ENCODE assay signal across 19 cellular contexts in the genomic region with DNA sequence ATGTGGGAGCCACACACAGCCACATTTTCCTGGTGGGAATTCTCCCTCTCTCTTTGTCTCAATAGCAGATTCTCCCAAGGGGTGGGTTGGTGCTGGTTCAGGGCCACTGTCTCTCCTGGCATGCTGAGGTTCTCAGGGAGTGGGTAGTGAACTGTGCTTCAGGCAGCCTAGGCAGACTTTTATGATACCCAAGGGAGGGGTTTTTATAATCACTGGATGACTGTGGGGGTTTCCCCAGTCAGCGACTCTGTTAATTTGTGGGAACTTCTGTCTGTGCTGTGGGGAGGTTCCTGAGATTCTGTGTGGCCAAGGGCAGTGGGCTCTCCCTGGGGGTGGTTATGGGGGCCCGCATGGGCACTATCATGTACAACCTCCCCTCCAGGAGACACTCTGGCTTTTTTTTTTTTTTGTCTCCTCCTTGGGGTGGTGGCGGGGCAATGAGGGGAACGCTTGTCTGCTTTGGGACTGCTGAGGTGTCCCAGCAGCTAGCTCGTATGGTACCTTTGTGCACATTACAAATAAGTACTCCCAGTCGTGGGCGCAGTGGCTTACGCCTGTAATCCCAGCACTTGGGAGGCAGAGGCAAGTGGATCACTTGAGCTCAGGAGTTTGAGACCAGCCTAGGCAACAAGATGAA. TPM values are rescaled to one million over a fixed set of nuclear protein-coding genes. Genes with fewer than 3 reads are reported as not detected.
DNase-seq lines count a peak whose midpoint lies in the region; ATAC-seq, FAIRE-seq and TF ChIP-seq lines count a peak whose summit lies in the region.
"Had no signal": no experiment of that assay in that cellular context is flagged by ENCODE, and none has a peak within 500 bp of the region (broad histone marks: within the 10 kb centered on the region; RNA-seq: fewer than 3 reads in every experiment).

No MANE protein-coding gene starts in this region.

- H3K9me3 Mint-ChIP-seq in activated naive CD4-positive, alpha-beta T cell treated with anti-CD3 and anti-CD28 coated beads, Interleukin-2, amount 50 U/mL, for 72 hours: no peaks in the 10 kb centered on the region
- H3K9me3 Mint-ChIP-seq: HFFc6; T-helper 1 cell treated with Interleukin-12 subunit alpha and Interleukin-12 subunit beta and Interleukin-4 antibody, amounts not matched to agents 30 μg/mL and 1 μg/mL, for 36 hours had no signal

- no peak overlapping the region for H3K9ac ChIP-seq in GM12878 (ENCODE audit: control insufficient read depth, insufficient read depth, low read length)
- H3K9ac ChIP-seq: parathyroid adenoma had no signal

- SMC1A ChIA-PET in GM12878 (lab: Charles Lee; ENCODE audit: uncharacterized antibody, unreplicated experiment): interaction anchor here (0.9 to 2.7 kb wide), 5 partner anchors 8 to 157 kb away, joined by 3 to 20 read pairs (median 4); no protein-coding TSS in a partner anchor

- H3K36me3 ChIP-seq in GM12878 (ENCODE audit: control insufficient read depth in 2 of 2, insufficient read depth in 2 of 2, low read length in 1 of 2): no peaks in the 10 kb centered on the region
- H3K36me3 ChIP-seq: adrenal gland, colonic mucosa, esophagus muscularis mucosa, Peyer's patch, stomach had no signal

- no peaks in the 10 kb centered on the region for H4K20me1 ChIP-seq in GM12878 (ENCODE audit: control insufficient read depth, insufficient read depth)

- peak overlapping the region; percentile 23; the same call in 1 of the 2 replicates for H3K27ac ChIP-seq in GM12878 (ENCODE audit: control insufficient read depth, insufficient read depth)
- H3K27ac ChIP-seq: adrenal gland, colonic mucosa, esophagus muscularis mucosa, parathyroid adenoma, Peyer's patch, stomach had no signal

- TF ChIP-seq POLR2A in GM12878 (IDR thresholded peaks at IDR 0.05; ENCODE audit: low read depth, low read length): no peak

- H2AFZ ChIP-seq in GM12878 (ENCODE audit: control insufficient read depth, low read depth, low read length): peak overlapping the region; percentile 67
- H2AFZ ChIP-seq: parathyroid adenoma had no signal

- no peak overlapping the region for H3K4me3 ChIP-seq in GM12878
- H3K4me3 ChIP-seq: adrenal gland, colonic mucosa, esophagus muscularis mucosa, lung, Peyer's patch, stomach had no signal

- WGBS in GM12878 (ENCODE audit: insufficient coverage, insufficient replicate concordance, low lambda C conversion rate, missing lambda C conversion rate): 19% methylated on average over 8 of the region's 8 CpGs

- no peaks in the 10 kb centered on the region; a peak in 1 of 4 replicates for H3K27me3 ChIP-seq in GM12878 (replicated peaks in 1 of 2; ENCODE audit: control insufficient read depth in 2 of 2, insufficient read depth in 2 of 2, low read length in 1 of 2)
- H3K27me3 ChIP-seq: adrenal gland, colonic mucosa, esophagus muscularis mucosa, Peyer's patch, stomach had no signal

- H3K4me1 ChIP-seq in GM12878 (ENCODE audit: control insufficient read depth, insufficient read depth, low read length): peaks cover 12% of the 10 kb centered on the region
- H3K4me1 ChIP-seq: adrenal gland, colonic mucosa, esophagus muscularis mucosa had no signal

- TF ChIP-seq EP300 in GM12878 (IDR thresholded peaks at IDR 0.05; ENCODE audit: borderline replicate concordance in 1 of 2, control insufficient read depth in 1 of 2, low read depth in 2 of 2, low read length in 2 of 2): no peak

- in situ Hi-C loops in GM12878 (cut with MboI): no loop called here

- no peaks in the 10 kb centered on the region for H3K36me3 Mint-ChIP-seq in activated naive CD4-positive, alpha-beta T cell treated with anti-CD3 and anti-CD28 coated beads, Interleukin-2, amount 50 U/mL, for 72 hours

- peak; percentile 44 for FAIRE-seq in GM12878 (lab: Jason Lieb, UNC)

- ATAC-seq in activated naive CD4-positive, alpha-beta T cell treated with anti-CD3 and anti-CD28 coated beads, Interleukin-2, amount 50 U/mL, for 72 hours: peak; percentile 92 to 97
- ATAC-seq in HG02610 (IDR thresholded peaks at IDR 0.05; ENCODE audit: unreplicated experiment) (peak; percentile 74), GM12878 (peak; percentile 94), GM18867 (IDR thresholded peaks at IDR 0.05; ENCODE audit: unreplicated experiment) (no peak)

- DNase-seq in activated naive CD4-positive, alpha-beta T cell treated with anti-CD3 and anti-CD28 coated beads, Interleukin-2, amount 50 U/mL, for 72 hours (ENCODE audit: low spot score in 2 of 2): peak in 1 of 2 donors; percentile 22
- no peak for DNase-seq in activated naive CD4-positive, alpha-beta T cell treated with Interleukin-2 at 50 U/mL for 16 hours
- DNase-seq in GM12878 (ENCODE audit: low read depth, low spot score) (peak; percentile 47), NCI-H226 (no peak), NCI-H146 (lab: John Stamatoyannopoulos, UW) (no peak)
- peak; percentile 33 for DNase-seq in stimulated activated CD8-positive, alpha-beta memory T cell treated with anti-CD3 and anti-CD28 coated beads, Interleukin-4, amount 100 ng/mL, for 48 hours
- DNase-seq: adrenal gland, colonic mucosa, HFFc6, NCI-H1092, NCI-H446 treated with DMSO at 0.1 percent for 48 hours, Peyer's patch, stomach had no signal

- peak overlapping the region; percentile 11; the same call in 1 of the 2 replicates for H3K4me2 ChIP-seq in GM12878 (ENCODE audit: control insufficient read depth, insufficient read depth)

- CTCF ChIA-PET in GM12878 (lab: Yijun Ruan, JAX): interaction anchor here (0.8 to 1.1 kb wide), 4 partner anchors 17 to 57 kb away, joined by 3 to 4 read pairs (median 3); no protein-coding TSS in a partner anchor

- POLR2A ChIA-PET in GM12878 (lab: Charles Lee): interaction anchor here (0.7 to 2.6 kb wide), 5 partner anchors 8 to 84 kb away, joined by 3 to 12 read pairs (median 4); a partner anchor contains a TSS

- no peaks in the 10 kb centered on the region for H3K79me2 ChIP-seq in GM12878 (ENCODE audit: control insufficient read depth, insufficient read depth, low read length)

- TF ChIP-seq CTCF in GM12878 (IDR thresholded peaks at IDR 0.05 in 2 of 3, conservative IDR thresholded peaks at IDR 0.05 in 1 of 3; ENCODE audit: control insufficient read depth in 2 of 3, extremely low read depth in 1 of 3, insufficient read depth in 1 of 3, low read depth in 3 of 3, low read length in 3 of 3): no peak

- intact Hi-C loops in GM12878 (cut with micrococcal nuclease; ENCODE audit: unreplicated experiment): no loop called here

- TF ChIP-seq RAD21 in GM12878 (IDR thresholded peaks at IDR 0.05; ENCODE audit: insufficient read depth, low read depth, low read length): no peak

- no peaks in the 10 kb centered on the region for H3K9me3 ChIP-seq in GM12878 (replicated peaks; ENCODE audit: control insufficient read depth, insufficient read depth, low read length)
- H3K9me3 ChIP-seq: adrenal gland, colonic mucosa, esophagus muscularis mucosa, Peyer's patch, stomach had no signal

- RAD21 ChIA-PET in GM12878 (lab: Charles Lee; ENCODE audit: unreplicated experiment): interaction anchor here (0.6 to 2.4 kb wide), 5 partner anchors 10 to 73 kb away, joined by 3 to 12 read pairs (median 3); no protein-coding TSS in a partner anchor

- H3K27ac Mint-ChIP-seq in activated naive CD4-positive, alpha-beta T cell treated with anti-CD3 and anti-CD28 coated beads, Interleukin-2, amount 50 U/mL, for 72 hours: peak overlapping the region in 1 of 2 donors; percentile 32
- H3K27ac Mint-ChIP-seq: HFFc6; T-helper 1 cell treated with Interleukin-12 subunit alpha and Interleukin-12 subunit beta and Interleukin-4 antibody, amounts not matched to agents 30 μg/mL and 1 μg/mL, for 36 hours had no signal

- no TSS peak for BruUV-seq in GM12878 (replicated peaks; lab: Mats Ljungman, UMichigan)

RNA-seq across cellular contexts. Expression of a gene that starts 10.0 kb away (rescaled TPM):
- 1 to 10 TPM; 2.9 to 4.7 TPM for total RNA-seq in activated naive CD4-positive, alpha-beta T cell treated with anti-CD3 and anti-CD28 coated beads, Interleukin-2, amount 50 U/mL, for 72 hours
- total RNA-seq in GM12878 (2013; cell fraction: nucleolus; rRNA removed): 20.8 and 24.5 TPM in 2 replicates
- total RNA-seq in GM12878 (2014; rRNA removed): 3.3 and 4.1 TPM in 2 replicates
- 2.1 and 2.7 TPM in 2 replicates for total RNA-seq in GM12878 (2014; rRNA removed; fragmentation: Illumina TruSeq; extraction: Trizol)
- 6.2 TPM in 2 replicates for total RNA-seq in GM12878 (2021)
- polyA plus RNA-seq in GM12878 (2011; ENCODE audit: low read depth): 1.3 TPM
- polyA plus RNA-seq in GM12878 (2011; rRNA removed): 10.7 and 14.4 TPM in 2 replicates
- 14.6 and 18.5 TPM in 2 replicates for polyA plus RNA-seq in GM12878 (2011; cell fraction: cytosol; rRNA removed)
- polyA plus RNA-seq in GM12878 (2011; cell fraction: nucleus; rRNA removed): 67.6 and 95.6 TPM in 2 replicates
- polyA plus RNA-seq in GM12878 (2012): 2.8 and 3.7 TPM in 2 replicates
- polyA plus RNA-seq in GM12878 (2014; fragmentation: Illumina TruSeq; extraction: Trizol): 2.4 TPM in 2 replicates
- under 1 TPM in 1 of 2 experiments, not detected in 1; 0.18 TPM for polyA plus RNA-seq in GM12878 (2014; fragmentation: Nextera tagmentation; extraction: Ambion mirVana)
- 5.4 and 6.4 TPM in 2 replicates for polyA plus RNA-seq in GM12878 (2014; rRNA removed)
- 1 to 10 TPM; 3.2 to 5.0 TPM for polyA plus RNA-seq in GM12878 (2016; fragmentation: Nextera tagmentation; extraction: Ambion mirVana)
- 16.1 and 27.0 TPM in 2 replicates for polyA minus RNA-seq in GM12878 (2011; rRNA and poly(A)+ RNA removed)
- 8.3 and 12.3 TPM in 2 replicates for polyA minus RNA-seq in GM12878 (2011; cell fraction: cytosol; rRNA and poly(A)+ RNA removed)
- 16.9 and 25.0 TPM in 2 replicates for polyA minus RNA-seq in GM12878 (2011; cell fraction: nucleus; rRNA and poly(A)+ RNA removed)

RNA-seq across cellular contexts. Expression of a gene that starts 26.7 kb away (rescaled TPM):
- total RNA-seq in activated naive CD4-positive, alpha-beta T cell treated with anti-CD3 and anti-CD28 coated beads, Interleukin-2, amount 50 U/mL, for 72 hours: 10 to 100 TPM; 19.9 to 50.1 TPM
- 33.4 and 33.8 TPM in 2 replicates for total RNA-seq in GM12878 (2013; cell fraction: nucleolus; rRNA removed)
- total RNA-seq in GM12878 (2014; rRNA removed): 8.4 TPM in 2 replicates
- 4.2 and 4.8 TPM in 2 replicates for total RNA-seq in GM12878 (2014; rRNA removed; fragmentation: Illumina TruSeq; extraction: Trizol)
- 9.5 and 11.8 TPM in 2 replicates for total RNA-seq in GM12878 (2021)
- 10.7 TPM for polyA plus RNA-seq in GM12878 (2011; ENCODE audit: low read depth)
- 11.0 and 13.4 TPM in 2 replicates for polyA plus RNA-seq in GM12878 (2011; rRNA removed)
- 10.3 and 13.1 TPM in 2 replicates for polyA plus RNA-seq in GM12878 (2011; cell fraction: cytosol; rRNA removed)
- 54.8 and 62.8 TPM in 2 replicates for polyA plus RNA-seq in GM12878 (2011; cell fraction: nucleus; rRNA removed)
- 16.8 and 17.7 TPM in 2 replicates for polyA plus RNA-seq in GM12878 (2012)
- polyA plus RNA-seq in GM12878 (2014; fragmentation: Illumina TruSeq; extraction: Trizol): 3.5 and 6.2 TPM in 2 replicates
- 1 to 10 TPM in 1 of 2 experiments, under 1 TPM in 1; 0.90 to 2.4 TPM for polyA plus RNA-seq in GM12878 (2014; fragmentation: Nextera tagmentation; extraction: Ambion mirVana)
- 7.5 and 10.1 TPM in 2 replicates for polyA plus RNA-seq in GM12878 (2014; rRNA removed)
- 1 to 10 TPM; 6.3 to 7.9 TPM for polyA plus RNA-seq in GM12878 (2016; fragmentation: Nextera tagmentation; extraction: Ambion mirVana)
- polyA minus RNA-seq in GM12878 (2011; rRNA and poly(A)+ RNA removed): 10.5 and 14.0 TPM in 2 replicates
- polyA minus RNA-seq in GM12878 (2011; cell fraction: cytosol; rRNA and poly(A)+ RNA removed): 2.9 and 5.6 TPM in 2 replicates
- polyA minus RNA-seq in GM12878 (2011; cell fraction: nucleus; rRNA and poly(A)+ RNA removed): 15.2 and 21.5 TPM in 2 replicates

RNA-seq across cellular contexts. Expression of a gene that starts 26.9 kb away (rescaled TPM):
- total RNA-seq in activated naive CD4-positive, alpha-beta T cell treated with anti-CD3 and anti-CD28 coated beads, Interleukin-2, amount 50 U/mL, for 72 hours: 10 to 100 TPM; 87.4 to 99.8 TPM
- total RNA-seq in GM12878 (2013; cell fraction: nucleolus; rRNA removed): 20.0 and 20.1 TPM in 2 replicates
- total RNA-seq in GM12878 (2014; rRNA removed): 33.2 and 34.8 TPM in 2 replicates
- total RNA-seq in GM12878 (2014; rRNA removed; fragmentation: Illumina TruSeq; extraction: Trizol): 32.7 and 38.6 TPM in 2 replicates
- total RNA-seq in GM12878 (2021): 95.0 and 100 TPM in 2 replicates
- polyA plus RNA-seq in GM12878 (2011; ENCODE audit: low read depth): 15.7 TPM
- 19.7 and 44.5 TPM in 2 replicates for polyA plus RNA-seq in GM12878 (2011; rRNA removed)
- 44.2 and 56.0 TPM in 2 replicates for polyA plus RNA-seq in GM12878 (2011; cell fraction: cytosol; rRNA removed)
- polyA plus RNA-seq in GM12878 (2011; cell fraction: nucleus; rRNA removed): 41.5 and 42.3 TPM in 2 replicates
- 63.1 and 66.6 TPM in 2 replicates for polyA plus RNA-seq in GM12878 (2012)
- 43.1 and 59.7 TPM in 2 replicates for polyA plus RNA-seq in GM12878 (2014; fragmentation: Illumina TruSeq; extraction: Trizol)
- 10 to 100 TPM; 29.7 to 42.1 TPM for polyA plus RNA-seq in GM12878 (2014; fragmentation: Nextera tagmentation; extraction: Ambion mirVana)
- 56.0 and 56.6 TPM in 2 replicates for polyA plus RNA-seq in GM12878 (2014; rRNA removed)
- 100 to 1,000 TPM; 120 to 125 TPM for polyA plus RNA-seq in GM12878 (2016; fragmentation: Nextera tagmentation; extraction: Ambion mirVana)
- polyA minus RNA-seq in GM12878 (2011; rRNA and poly(A)+ RNA removed): 23.8 and 31.3 TPM in 2 replicates
- polyA minus RNA-seq in GM12878 (2011; cell fraction: cytosol; rRNA and poly(A)+ RNA removed): 10.7 and 26.8 TPM in 2 replicates
- polyA minus RNA-seq in GM12878 (2011; cell fraction: nucleus; rRNA and poly(A)+ RNA removed): 11.4 and 18.5 TPM in 2 replicates

RNA-seq across cellular contexts. Expression of a gene that starts 32.5 kb away (rescaled TPM):
- 10 to 100 TPM; 13.0 to 21.6 TPM for total RNA-seq in activated naive CD4-positive, alpha-beta T cell treated with anti-CD3 and anti-CD28 coated beads, Interleukin-2, amount 50 U/mL, for 72 hours
- 38.0 and 44.3 TPM in 2 replicates for total RNA-seq in GM12878 (2013; cell fraction: nucleolus; rRNA removed)
- total RNA-seq in GM12878 (2014; rRNA removed) (10.6 and 10.8 TPM in 2 replicates), GM12878 (2014; rRNA removed; fragmentation: Illumina TruSeq; extraction: Trizol) (6.0 TPM in 2 replicates), GM12878 (2021) (15.6 and 15.8 TPM in 2 replicates)
- polyA plus RNA-seq in GM12878 (2011; ENCODE audit: low read depth): 8.7 TPM
- polyA plus RNA-seq in GM12878 (2011; rRNA removed) (9.2 and 18.4 TPM in 2 replicates), GM12878 (2014; fragmentation: Illumina TruSeq; extraction: Trizol) (4.6 and 7.3 TPM in 2 replicates), GM12878 (2014; fragmentation: Nextera tagmentation; extraction: Ambion mirVana) (1 to 10 TPM in 1 of 2 experiments, under 1 TPM in 1; 0.66 to 1.1 TPM), GM12878 (2014; rRNA removed) (12.8 and 14.1 TPM in 2 replicates), GM12878 (2016; fragmentation: Nextera tagmentation; extraction: Ambion mirVana) (10 to 100 TPM; 11.0 to 11.1 TPM)
- 22.5 and 25.4 TPM in 2 replicates for polyA plus RNA-seq in GM12878 (2011; cell fraction: cytosol; rRNA removed)
- polyA plus RNA-seq in GM12878 (2011; cell fraction: nucleus; rRNA removed): 91.6 and 101 TPM in 2 replicates
- 17.9 and 22.8 TPM in 2 replicates for polyA plus RNA-seq in GM12878 (2012)
- 24.1 and 34.4 TPM in 2 replicates for polyA minus RNA-seq in GM12878 (2011; rRNA and poly(A)+ RNA removed)
- 9.5 and 11.5 TPM in 2 replicates for polyA minus RNA-seq in GM12878 (2011; cell fraction: cytosol; rRNA and poly(A)+ RNA removed)
- 20.7 and 29.7 TPM in 2 replicates for polyA minus RNA-seq in GM12878 (2011; cell fraction: nucleus; rRNA and poly(A)+ RNA removed)

Comparison
In these comparisons a context has a peak if more than half of its experiments do, and no peak if none do; other contexts are left out.
1. DNase-seq: peak in GM12878 (single experiment) and stimulated activated CD8-positive, alpha-beta memory T cell treated with anti-CD3 and anti-CD28 coated beads, Interleukin-4, amount 100 ng/mL, for 48 hours (single experiment); none in activated naive CD4-positive, alpha-beta T cell treated with Interleukin-2 at 50 U/mL for 16 hours (single experiment), NCI-H226 (single experiment) and NCI-H146 (single experiment).